ENCODE assay signal across 1 cellular context in genomic region chr19:11380653-11381534, GRCh38.
TF ChIP-seq lines count a peak whose summit lies in the region.

No MANE protein-coding gene starts in this region.

TF ChIP-seq in HepG2, 621 proteins besides CTCF, POLR2A, EP300 and RAD21 (continued from another document and continues in another):
- TF ChIP-seq ZNF142 (CRISPR knock-in tag; IDR thresholded peaks at IDR 0.05) (no peak), ATF4 (CRISPR knock-in tag; IDR thresholded peaks at IDR 0.05) (no peak), NFYB (CRISPR knock-in tag; IDR thresholded peaks at IDR 0.05) (peak; percentile 93), CC2D1A (CRISPR knock-in tag; IDR thresholded peaks at IDR 0.05) (0 out of 2 replicates have a peak, but pooled peaks have one; percentile 65), ARNT2 (CRISPR knock-in tag; IDR thresholded peaks at IDR 0.05; ENCODE audit: low read depth) (no peak; the same call in 1 of the 2 replicates), ZBTB7B (CRISPR knock-in tag; IDR thresholded peaks at IDR 0.05) (peak; percentile 53; the same call in 1 of the 2 replicates), ZNF720 (CRISPR knock-in tag; IDR thresholded peaks at IDR 0.05) (no peak), ZNF292 (CRISPR knock-in tag; IDR thresholded peaks at IDR 0.05; ENCODE audit: borderline replicate concordance, low read depth) (0 out of 2 replicates have a peak, but pooled peaks have one; percentile 23), XRCC5 (optimal IDR thresholded peaks at IDR 0.05; ENCODE audit: low read length) (peak; percentile 88), SIX4 (CRISPR knock-in tag; IDR thresholded peaks at IDR 0.05) (no peak), RNF2 (conservative IDR thresholded peaks at IDR 0.05; ENCODE audit: low read depth) (no peak; the same call in 1 of the 2 replicates), SIN3A (IDR thresholded peaks at IDR 0.05; ENCODE audit: borderline replicate concordance, low read depth, low read length) (peak; percentile 43; the same call in 1 of the 2 replicates), RFX1 (IDR thresholded peaks at IDR 0.05) (no peak), RBFOX2 (IDR thresholded peaks at IDR 0.05; ENCODE audit: low read depth, low read length) (peak; percentile 70), CREBL2 (CRISPR knock-in tag; IDR thresholded peaks at IDR 0.05; ENCODE audit: borderline replicate concordance) (no peak), KLF12 (CRISPR knock-in tag; IDR thresholded peaks at IDR 0.05; ENCODE audit: borderline replicate concordance) (no peak), ZNF770 (CRISPR knock-in tag; IDR thresholded peaks at IDR 0.05) (no peak; the same call in 1 of the 2 replicates), NBN (conservative IDR thresholded peaks at IDR 0.05) (no peak), ZFP62 (CRISPR knock-in tag; IDR thresholded peaks at IDR 0.05) (no peak), PHB2 (IDR thresholded peaks at IDR 0.05; ENCODE audit: partially characterized antibody) (no peak), CBX5 (CRISPR knock-in tag; IDR thresholded peaks at IDR 0.05; ENCODE audit: borderline replicate concordance) (peak; percentile 92; the same call in 1 of the 2 replicates), NFKBIZ (CRISPR knock-in tag; IDR thresholded peaks at IDR 0.05) (no peak), CEBPG (CRISPR knock-in tag; IDR thresholded peaks at IDR 0.05) (peak; percentile 50), SMARCC2 (IDR thresholded peaks at IDR 0.05) (no peak), PAXIP1 (CRISPR knock-in tag; conservative IDR thresholded peaks at IDR 0.05) (peak; percentile 37; the same call in 1 of the 2 replicates), ZNF790 (CRISPR knock-in tag; IDR thresholded peaks at IDR 0.05; ENCODE audit: borderline replicate concordance) (no peak), MYC (CRISPR knock-in tag; IDR thresholded peaks at IDR 0.05; ENCODE audit: borderline replicate concordance) (peak; percentile 62; the same call in 1 of the 2 replicates), CBFB (CRISPR knock-in tag; IDR thresholded peaks at IDR 0.05) (no peak), MAZ (IDR thresholded peaks at IDR 0.05; ENCODE audit: borderline replicate concordance, low read depth, low read length) (no peak; the same call in 1 of the 2 replicates), MAZ (CRISPR knock-in tag; IDR thresholded peaks at IDR 0.05; ENCODE audit: low read depth) (peak; percentile 90), AGO2 (optimal IDR thresholded peaks at IDR 0.05; ENCODE audit: low read depth, low read length) (peak; percentile 43), FOXJ3 (CRISPR knock-in tag; IDR thresholded peaks at IDR 0.05; ENCODE audit: borderline replicate concordance) (no peak), ZNF781 (CRISPR knock-in tag; IDR thresholded peaks at IDR 0.05; ENCODE audit: borderline replicate concordance, not compliant biosample characterization) (no peak), SMAD1 (CRISPR knock-in tag; IDR thresholded peaks at IDR 0.05; ENCODE audit: borderline replicate concordance, low read depth) (no peak), PAWR (CRISPR knock-in tag; IDR thresholded peaks at IDR 0.05; ENCODE audit: borderline replicate concordance) (no peak), TP53 (CRISPR knock-in tag; conservative IDR thresholded peaks at IDR 0.05) (0 out of 2 replicates have a peak, but pooled peaks have one; percentile 30), ZNF558 (CRISPR knock-in tag; IDR thresholded peaks at IDR 0.05; ENCODE audit: borderline replicate concordance) (no peak), JDP2 (CRISPR knock-in tag; IDR thresholded peaks at IDR 0.05; ENCODE audit: borderline replicate concordance) (no peak), ZNF777 (CRISPR knock-in tag; IDR thresholded peaks at IDR 0.05) (no peak), FOXO1 (CRISPR knock-in tag; IDR thresholded peaks at IDR 0.05) (peak; percentile 37)
- TF ChIP-seq, protein P1, sequence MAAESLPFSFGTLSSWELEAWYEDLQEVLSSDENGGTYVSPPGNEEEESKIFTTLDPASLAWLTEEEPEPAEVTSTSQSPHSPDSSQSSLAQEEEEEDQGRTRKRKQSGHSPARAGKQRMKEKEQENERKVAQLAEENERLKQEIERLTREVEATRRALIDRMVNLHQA (CRISPR knock-in tag; IDR thresholded peaks at IDR 0.05): no peak
- TF ChIP-seq, protein P2, sequence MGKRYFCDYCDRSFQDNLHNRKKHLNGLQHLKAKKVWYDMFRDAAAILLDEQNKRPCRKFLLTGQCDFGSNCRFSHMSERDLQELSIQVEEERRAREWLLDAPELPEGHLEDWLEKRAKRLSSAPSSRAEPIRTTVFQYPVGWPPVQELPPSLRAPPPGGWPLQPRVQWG (CRISPR knock-in tag; IDR thresholded peaks at IDR 0.05; ENCODE audit: borderline replicate concordance, low read depth): no peak
- TF ChIP-seq, protein P3, sequence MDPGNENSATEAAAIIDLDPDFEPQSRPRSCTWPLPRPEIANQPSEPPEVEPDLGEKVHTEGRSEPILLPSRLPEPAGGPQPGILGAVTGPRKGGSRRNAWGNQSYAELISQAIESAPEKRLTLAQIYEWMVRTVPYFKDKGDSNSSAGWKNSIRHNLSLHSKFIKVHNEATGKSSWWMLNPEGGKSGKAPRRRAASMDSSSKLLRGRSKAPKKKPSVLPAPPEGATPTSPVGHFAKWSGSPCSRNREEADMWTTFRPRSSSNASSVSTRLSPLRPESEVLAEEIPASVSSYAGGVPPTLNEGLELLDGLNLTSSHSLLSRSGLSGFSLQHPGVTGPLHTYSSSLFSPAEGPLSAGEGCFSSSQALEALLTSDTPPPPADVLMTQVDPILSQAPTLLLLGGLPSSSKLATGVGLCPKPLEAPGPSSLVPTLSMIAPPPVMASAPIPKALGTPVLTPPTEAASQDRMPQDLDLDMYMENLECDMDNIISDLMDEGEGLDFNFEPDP (CRISPR knock-in tag; conservative IDR thresholded peaks at IDR 0.05): no peak
- TF ChIP-seq, protein P4, sequence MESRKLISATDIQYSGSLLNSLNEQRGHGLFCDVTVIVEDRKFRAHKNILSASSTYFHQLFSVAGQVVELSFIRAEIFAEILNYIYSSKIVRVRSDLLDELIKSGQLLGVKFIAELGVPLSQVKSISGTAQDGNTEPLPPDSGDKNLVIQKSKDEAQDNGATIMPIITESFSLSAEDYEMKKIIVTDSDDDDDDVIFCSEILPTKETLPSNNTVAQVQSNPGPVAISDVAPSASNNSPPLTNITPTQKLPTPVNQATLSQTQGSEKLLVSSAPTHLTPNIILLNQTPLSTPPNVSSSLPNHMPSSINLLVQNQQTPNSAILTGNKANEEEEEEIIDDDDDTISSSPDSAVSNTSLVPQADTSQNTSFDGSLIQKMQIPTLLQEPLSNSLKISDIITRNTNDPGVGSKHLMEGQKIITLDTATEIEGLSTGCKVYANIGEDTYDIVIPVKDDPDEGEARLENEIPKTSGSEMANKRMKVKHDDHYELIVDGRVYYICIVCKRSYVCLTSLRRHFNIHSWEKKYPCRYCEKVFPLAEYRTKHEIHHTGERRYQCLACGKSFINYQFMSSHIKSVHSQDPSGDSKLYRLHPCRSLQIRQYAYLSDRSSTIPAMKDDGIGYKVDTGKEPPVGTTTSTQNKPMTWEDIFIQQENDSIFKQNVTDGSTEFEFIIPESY (CRISPR knock-in tag; IDR thresholded peaks at IDR 0.05): peak; percentile 84; the same call in 1 of the 2 replicates
- TF ChIP-seq, protein P5, sequence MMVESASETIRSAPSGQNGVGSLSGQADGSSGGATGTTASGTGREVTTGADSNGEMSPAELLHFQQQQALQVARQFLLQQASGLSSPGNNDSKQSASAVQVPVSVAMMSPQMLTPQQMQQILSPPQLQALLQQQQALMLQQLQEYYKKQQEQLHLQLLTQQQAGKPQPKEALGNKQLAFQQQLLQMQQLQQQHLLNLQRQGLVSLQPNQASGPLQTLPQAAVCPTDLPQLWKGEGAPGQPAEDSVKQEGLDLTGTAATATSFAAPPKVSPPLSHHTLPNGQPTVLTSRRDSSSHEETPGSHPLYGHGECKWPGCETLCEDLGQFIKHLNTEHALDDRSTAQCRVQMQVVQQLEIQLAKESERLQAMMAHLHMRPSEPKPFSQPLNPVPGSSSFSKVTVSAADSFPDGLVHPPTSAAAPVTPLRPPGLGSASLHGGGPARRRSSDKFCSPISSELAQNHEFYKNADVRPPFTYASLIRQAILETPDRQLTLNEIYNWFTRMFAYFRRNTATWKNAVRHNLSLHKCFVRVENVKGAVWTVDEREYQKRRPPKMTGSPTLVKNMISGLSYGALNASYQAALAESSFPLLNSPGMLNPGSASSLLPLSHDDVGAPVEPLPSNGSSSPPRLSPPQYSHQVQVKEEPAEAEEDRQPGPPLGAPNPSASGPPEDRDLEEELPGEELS (CRISPR knock-in tag; IDR thresholded peaks at IDR 0.05): peak; percentile 67
